Comparison of ENCODE assay signal across 8 cellular contexts in genomic region chr3:49166752-49167556, GRCh38. TPM values are rescaled to one million over a fixed set of nuclear protein-coding genes. Genes with fewer than 3 reads are reported as not detected.
DNase-seq lines count a peak whose midpoint lies in the region; ATAC-seq and TF ChIP-seq lines count a peak whose summit lies in the region.

No MANE protein-coding gene starts in this region.

- H3K4me3 Mint-ChIP-seq in chondrocyte (ENCODE audit: unreplicated experiment), result peak overlapping the region; percentile 79

- no peaks in the 10 kb centered on the region for H3K27me3 Mint-ChIP-seq in chondrocyte (ENCODE audit: low read depth)

- peaks cover 24% of the 10 kb centered on the region for H3K4me1 ChIP-seq in ACC112 (ENCODE audit: control insufficient read depth, insufficient read depth, low read length, unreplicated experiment)
- H3K4me1 ChIP-seq in muscle layer of duodenum (ENCODE audit: control insufficient read depth in 1 of 2, insufficient read depth in 2 of 2, low read length in 2 of 2), result peaks cover 20 to 27% of the 10 kb centered on the region in 2 donors
- no peaks in the 10 kb centered on the region for H3K4me1 ChIP-seq in aorta (ENCODE audit: control insufficient read depth in 1 of 2, insufficient read depth in 2 of 2, low read length in 2 of 2)

- H3K27ac Mint-ChIP-seq in chondrocyte (ENCODE audit: unreplicated experiment), result peak overlapping the region; percentile 81

- H3K4me1 Mint-ChIP-seq in chondrocyte (ENCODE audit: low read depth), result peaks cover 29% of the 10 kb centered on the region

- H3K4me3 ChIP-seq in ACC112 (ENCODE audit: low read depth, low read length) (peak overlapping the region; percentile 95), muscle layer of duodenum (ENCODE audit: low read depth in 1 of 2, low read length in 2 of 2) (peak overlapping the region; percentile 89 to 97), aorta (ENCODE audit: low read length in 2 of 2) (peak overlapping the region in 1 of 2 donors; percentile 94)

- H3K9me3 Mint-ChIP-seq in chondrocyte (ENCODE audit: low read depth), result no peaks in the 10 kb centered on the region

- peak overlapping the region; percentile 98 for H2AFZ ChIP-seq in ACC112 (ENCODE audit: low read length, unreplicated experiment)

- DNase-seq in HuH-7.5 (ENCODE audit: low spot score) (peak; percentile 19), chondrocyte (ENCODE audit: low spot score) (no peak), aorta (no peak), superior temporal gyrus (ENCODE audit: extremely low spot score) (no peak), dedifferentiated amniotic fluid mesenchymal stem cell (ENCODE audit: extremely low spot score) (no peak)

- ATAC-seq in HG02884 (IDR thresholded peaks at IDR 0.05; ENCODE audit: unreplicated experiment) (no peak), aorta (ENCODE audit: low FRiP score) (no peak)

- H3K79me2 ChIP-seq in ACC112 (ENCODE audit: control insufficient read depth, insufficient read depth, low read length, unreplicated experiment), result peaks cover 35% of the 10 kb centered on the region

- H3K36me3 Mint-ChIP-seq in chondrocyte (ENCODE audit: low read depth), result peaks cover 8% of the 10 kb centered on the region

- H3K27ac ChIP-seq in ACC112 (ENCODE audit: low read depth, low read length) (no peak overlapping the region), muscle layer of duodenum (ENCODE audit: low read length) (peak overlapping the region; percentile 69), aorta (ENCODE audit: low read depth in 1 of 2, low read length in 2 of 2) (peak overlapping the region in 1 of 2 donors; percentile 79)

- H3K9me3 ChIP-seq in muscle layer of duodenum (ENCODE audit: control insufficient read depth in 1 of 2, low read length in 2 of 2) (no peaks in the 10 kb centered on the region), aorta (ENCODE audit: control insufficient read depth, low read length) (no peaks in the 10 kb centered on the region)

- intact Hi-C loops in aorta (cut with DNase I), result no loop called here

- H3K27me3 ChIP-seq in ACC112 (ENCODE audit: insufficient read depth, low read length), result no peaks in the 10 kb centered on the region
- no peaks in the 10 kb centered on the region for H3K27me3 ChIP-seq in muscle layer of duodenum (ENCODE audit: low read depth, low read length)
- H3K27me3 ChIP-seq in aorta (ENCODE audit: control insufficient read depth in 1 of 2, insufficient read depth in 2 of 2, low read length in 1 of 2), result no peaks in the 10 kb centered on the region

- H3K36me3 ChIP-seq in ACC112 (ENCODE audit: insufficient read depth, low read length) (peaks cover 12% of the 10 kb centered on the region; the same call in 1 of the 2 replicates), muscle layer of duodenum (ENCODE audit: control insufficient read depth in 1 of 2, insufficient read depth in 2 of 2, low read length in 2 of 2) (peaks cover 15 to 16% of the 10 kb centered on the region in 2 donors), aorta (ENCODE audit: control insufficient read depth in 1 of 2, insufficient read depth in 2 of 2, low read length in 1 of 2) (peaks cover 0 to 3% of the 10 kb centered on the region in 2 donors)

- no peak for TF ChIP-seq CTCF in chondrocyte (IDR thresholded peaks at IDR 0.05)

- 94% methylated on average over 6 of the region's 6 CpGs for WGBS in aorta, 2 donors

RNA-seq across cellular contexts. Expression of gene CCDC71, which starts 0.8 kb away (rescaled TPM):
- total RNA-seq in chondrocyte (18.1 to 19.4 TPM (median 18.7 TPM) in 3 replicates), aorta (10 to 100 TPM; 13.2 to 16.6 TPM)
- polyA plus RNA-seq in aorta, result 10 to 100 TPM in 1 of 2 donors, 1 to 10 TPM in 1; 1.8 to 11.8 TPM

RNA-seq across cellular contexts. Expression of gene KLHDC8B, which starts 4.4 kb away (rescaled TPM):
- total RNA-seq in chondrocyte (15.6 to 40.8 TPM (median 35.1 TPM) in 3 replicates), aorta (10 to 100 TPM; 27.0 to 40.2 TPM)
- polyA plus RNA-seq in aorta, result 10 to 100 TPM; 16.0 to 31.3 TPM

RNA-seq across cellular contexts. Expression of gene LAMB2, which starts 34.1 kb away (rescaled TPM):
- total RNA-seq in chondrocyte, result 824 to 1,096 TPM (median 1,075 TPM) in 3 replicates
- 100 to 1,000 TPM; 362 to 707 TPM for total RNA-seq in aorta
- 1,000 to 10,000 TPM in 1 of 2 donors, 100 to 1,000 TPM in 1; 200 to 1,923 TPM for polyA plus RNA-seq in aorta

RNA-seq across cellular contexts. Expression of gene USP19, which starts 46.3 kb away (rescaled TPM):
- total RNA-seq in chondrocyte (34.2 to 43.4 TPM (median 35.6 TPM) in 3 replicates), aorta (10 to 100 TPM; 40.3 to 54.8 TPM)
- polyA plus RNA-seq in aorta, result 10 to 100 TPM; 22.7 to 31.0 TPM
